In the genomic region with DNA sequence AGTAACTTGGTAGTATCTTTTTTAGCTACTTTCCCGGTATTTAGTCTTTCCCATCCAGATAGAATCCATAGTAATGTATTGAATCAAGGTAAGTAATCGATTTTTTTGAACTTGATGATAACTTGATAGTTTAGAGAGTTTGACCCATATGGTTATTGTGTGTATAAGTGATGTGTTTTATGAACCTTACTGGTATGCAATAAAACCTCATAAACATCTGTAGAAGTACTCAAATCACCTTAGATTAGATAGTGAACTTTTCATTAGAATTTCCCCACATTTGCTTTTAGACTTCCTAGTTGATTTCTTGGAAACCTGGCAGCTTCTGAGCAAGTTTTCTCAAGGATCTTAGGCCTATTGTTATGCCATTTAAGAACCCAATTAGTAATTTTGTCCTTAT, we compare ENCODE assay signal across 29 cellular contexts.
"Had no signal": no experiment of that assay in that cellular context is flagged by ENCODE, and none has a peak within 500 bp of the region (broad histone marks: within the 10 kb centered on the region; RNA-seq: fewer than 3 reads in every experiment).

No MANE protein-coding gene starts in this region.

- H3K4me3 ChIP-seq: pancreas, prostate gland, right atrium auricular region, right lobe of liver, sigmoid colon, smooth muscle cell, spleen, suprapubic skin, testis, tibial artery, transverse colon, upper lobe of right lung, uterus had no signal

- H3K36me3 ChIP-seq: neutrophil, pancreas, prostate gland, right atrium auricular region, right lobe of liver, sigmoid colon, spleen, suprapubic skin, tibial artery, transverse colon, upper lobe of right lung, uterus had no signal

- DNase-seq: naive thymus-derived CD8-positive, alpha-beta T cell; nephron progenitor cell; nucleus accumbens; pancreas; retina; right lobe of liver; sigmoid colon; spleen; stimulated activated CD4-positive, alpha-beta T cell treated with anti-CD3 and anti-CD28 coated beads, Interleukin-12 subunit alpha, Interleukin-12 subunit beta, amount 100 ng/mL, for 4 hours; stimulated activated CD4-positive, alpha-beta T cell treated with anti-CD3 and anti-CD28 coated beads, Interleukin-1b, Interleukin-23, amount 100 ng/mL, for 48 hours; stimulated activated CD4-positive, alpha-beta T cell treated with anti-CD3 and anti-CD28 coated beads, Interleukin-4, amount 100 ng/mL, for 1 hour; stimulated activated CD4-positive, alpha-beta T cell treated with anti-CD3 and anti-CD28 coated beads, Interleukin-4, amount 100 ng/mL, for 4 hours; stimulated activated CD8-positive, alpha-beta memory T cell treated with anti-CD3 and anti-CD28 coated beads, Interleukin-4, amount 100 ng/mL, for 48 hours; stimulated activated naive CD4-positive, alpha-beta T cell; stimulated activated naive CD8-positive, alpha-beta T cell treated with anti-CD3 and anti-CD28 coated beads, Interleukin-15, amount 100 ng/mL, for 72 hours; stimulated activated naive CD8-positive, alpha-beta T cell treated with anti-CD3 and anti-CD28 coated beads, Interleukin-15, Interleukin-2, amounts not matched to agents 100 U/mL and 50 U/mL, for 24 hours; substantia nigra; testis; tibial artery; transverse colon; upper lobe of right lung; uterus had no signal

- H3K27me3 ChIP-seq: neutrophil, pancreas, right atrium auricular region, right lobe of liver, sigmoid colon, spleen, suprapubic skin, testis, tibial artery, transverse colon, upper lobe of right lung, uterus had no signal

- ATAC-seq: naive thymus-derived CD8-positive, alpha-beta T cell; natural killer cell treated with Interleukin-12 subunit alpha and Interleukin-12 subunit beta and Interleukin-15 and Interleukin-18, amount 100 ng/mL, for 72 hours; pancreas; right lobe of liver; stimulated activated memory B cell treated with anti-CD40 and anti-IgM and Interleukin-4, amounts not matched to agents 10 μg/mL and 1 μg/mL and 100 μg/mL, for 72 hours; stimulated activated naive CD8-positive, alpha-beta T cell treated with anti-CD3 and anti-CD28 coated beads, Interleukin-15, amount 100 ng/mL, for 72 hours; stimulated activated naive CD8-positive, alpha-beta T cell treated with anti-CD3 and anti-CD28 coated beads, Interleukin-15, Interleukin-2, amounts not matched to agents 100 U/mL and 50 U/mL, for 24 hours; upper lobe of right lung had no signal

- H3K4me1 ChIP-seq: pancreas, prostate gland, right atrium auricular region, sigmoid colon, spleen, suprapubic skin, testis, tibial artery, upper lobe of right lung, uterus had no signal

- H3K9me3 ChIP-seq: neutrophil, pancreas, prostate gland, right atrium auricular region, right lobe of liver, sigmoid colon, suprapubic skin, testis, tibial artery, transverse colon, upper lobe of right lung, uterus had no signal

- H3K27ac ChIP-seq: neutrophil, pancreas, prostate gland, right atrium auricular region, right lobe of liver, sigmoid colon, spleen, suprapubic skin, testis, tibial artery, transverse colon, upper lobe of right lung, uterus had no signal
